ENCODE assay signal across 16 cellular contexts in genomic region chr2:66683068-66683467, GRCh38.
DNase-seq lines count a peak whose midpoint lies in the region; ATAC-seq and TF ChIP-seq lines count a peak whose summit lies in the region.
"Had no signal": no experiment of that assay in that cellular context is flagged by ENCODE, and none has a peak within 500 bp of the region (broad histone marks: within the 10 kb centered on the region; RNA-seq: fewer than 3 reads in every experiment).

No MANE protein-coding gene starts in this region.

- H3K4me1 Mint-ChIP-seq in nephron, result peaks cover 73% of the 10 kb centered on the region
- H3K4me1 Mint-ChIP-seq: CD14-positive monocyte had no signal

- H3K27ac ChIP-seq in HUES64 (ENCODE audit: low read depth, low read length) (peak overlapping the region; percentile 45; the same call in 1 of the 2 replicates), body of pancreas (peak overlapping the region in 3 of 4 donors; percentile 31 to 69 (median 44)), uterus (peak overlapping the region; percentile 65 to 86), upper lobe of left lung (no peak overlapping the region)
- H3K27ac ChIP-seq: A549, GM23248 had no signal

- WGBS in HUES64, result 94% methylated on average over 2 of the region's 2 CpGs
- 32 to 46% methylated on average over 2 of the region's 2 CpGs for WGBS in body of pancreas, 2 donors
- WGBS in upper lobe of left lung, 2 donors, result 83 to 86% methylated on average over 2 of the region's 2 CpGs

- no peak for TF ChIP-seq EP300 in upper lobe of left lung (IDR thresholded peaks at IDR 0.05)

- H3K4me1 ChIP-seq in HUES64 (ENCODE audit: insufficient read depth, low read length), result peaks cover 70% of the 10 kb centered on the region
- H3K4me1 ChIP-seq in body of pancreas, result peaks cover 25% of the 10 kb centered on the region
- H3K4me1 ChIP-seq in uterus, result peaks cover 0 to 11% of the 10 kb centered on the region in 2 donors
- no peaks in the 10 kb centered on the region for H3K4me1 ChIP-seq in upper lobe of left lung
- H3K4me1 ChIP-seq: A549 had no signal

- H3K9me3 Mint-ChIP-seq in nephron, result no peaks in the 10 kb centered on the region

- peak overlapping the region in 2 of 3 experiments; percentile 23 to 58 for H3K4me3 Mint-ChIP-seq in nephron
- H3K4me3 Mint-ChIP-seq: CD14-positive monocyte; CD8-positive, alpha-beta T cell had no signal

- TF ChIP-seq POLR2A in body of pancreas (IDR thresholded peaks at IDR 0.05) (no peak), uterus (IDR thresholded peaks at IDR 0.05) (no peak), upper lobe of left lung (IDR thresholded peaks at IDR 0.05) (no peak)

- ATAC-seq in body of pancreas (no peak), upper lobe of left lung (ENCODE audit: low FRiP score in 2 of 2) (no peak), GM21717 (IDR thresholded peaks at IDR 0.05; ENCODE audit: unreplicated experiment) (no peak)
- ATAC-seq: A549; CD8-positive, alpha-beta T cell had no signal

- intact Hi-C loops in body of pancreas (cut with DNase I) (no loop called here), uterus (cut with DNase I; ENCODE audit: low total_unique reads) (no loop called here)

- H3K4me3 ChIP-seq in HUES64 (ENCODE audit: low read length) (no peak overlapping the region), body of pancreas (no peak overlapping the region), uterus (no peak overlapping the region), upper lobe of left lung (no peak overlapping the region)
- H3K4me3 ChIP-seq: A549, GM23248 had no signal

- DNase-seq in body of pancreas, result peak in 1 of 4 donors; percentile 10
- no peak for DNase-seq in uterus
- DNase-seq in upper lobe of left lung, result no peak
- no peak for DNase-seq in activated naive CD4-positive, alpha-beta T cell treated with Interleukin-2 at 50 U/mL for 16 hours
- no peak for DNase-seq in NCI-H1694 treated with DMSO at 0.1 percent for 48 hours (lab: John Stamatoyannopoulos, UW)
- DNase-seq: CD8-positive, alpha-beta T cell; COR-L47; DND-41; GDM1; GM23248; H7 had no signal

- H3K27ac Mint-ChIP-seq in nephron, result peak overlapping the region; percentile 84 to 98 (median 97)
- H3K27ac Mint-ChIP-seq: CD14-positive monocyte; CD8-positive, alpha-beta T cell had no signal

- H3K27me3 ChIP-seq in HUES64 (ENCODE audit: insufficient read depth, low read length), result peaks cover 4% of the 10 kb centered on the region; the same call in 1 of the 2 replicates
- H3K27me3 ChIP-seq in body of pancreas, result no peaks in the 10 kb centered on the region
- H3K27me3 ChIP-seq in uterus, result no peaks in the 10 kb centered on the region
- no peaks in the 10 kb centered on the region for H3K27me3 ChIP-seq in upper lobe of left lung

- H3K36me3 Mint-ChIP-seq in nephron (ENCODE audit: low read depth), result no peaks in the 10 kb centered on the region
- H3K36me3 Mint-ChIP-seq: CD14-positive monocyte; CD8-positive, alpha-beta T cell had no signal

- no peaks in the 10 kb centered on the region for H3K27me3 Mint-ChIP-seq in nephron (ENCODE audit: low read depth)

- H3K9me3 ChIP-seq in HUES64 (ENCODE audit: insufficient read depth, low read depth, low read length) (no peaks in the 10 kb centered on the region), body of pancreas (no peaks in the 10 kb centered on the region), uterus (no peaks in the 10 kb centered on the region), upper lobe of left lung (no peaks in the 10 kb centered on the region)
- H3K9me3 ChIP-seq: A549 had no signal

- H3K9ac ChIP-seq in HUES64 (ENCODE audit: low read depth, low read length), result no peak overlapping the region
- H3K9ac ChIP-seq: GM23248 had no signal

- H3K36me3 ChIP-seq in HUES64 (ENCODE audit: insufficient read depth, low read length), result no peaks in the 10 kb centered on the region
- no peaks in the 10 kb centered on the region for H3K36me3 ChIP-seq in body of pancreas (replicated peaks in 1 of 2; ENCODE audit: insufficient read depth in 1 of 2, low read depth in 2 of 2)
- no peaks in the 10 kb centered on the region for H3K36me3 ChIP-seq in uterus
- no peaks in the 10 kb centered on the region for H3K36me3 ChIP-seq in upper lobe of left lung

- TF ChIP-seq CTCF in body of pancreas (IDR thresholded peaks at IDR 0.05) (no peak), nephron (IDR thresholded peaks at IDR 0.05; ENCODE audit: unreplicated experiment in 3 of 3) (no peak), uterus (IDR thresholded peaks at IDR 0.05) (no peak), upper lobe of left lung (IDR thresholded peaks at IDR 0.05) (no peak)

Comparison
In these comparisons a context has a peak if more than half of its experiments do, and no peak if none do; other contexts are left out.
1. H3K27ac ChIP-seq: peak in HUES64 (single experiment), body of pancreas (3 of 4) and uterus (2 of 2); none in upper lobe of left lung (0 of 4).